In the genomic region with DNA sequence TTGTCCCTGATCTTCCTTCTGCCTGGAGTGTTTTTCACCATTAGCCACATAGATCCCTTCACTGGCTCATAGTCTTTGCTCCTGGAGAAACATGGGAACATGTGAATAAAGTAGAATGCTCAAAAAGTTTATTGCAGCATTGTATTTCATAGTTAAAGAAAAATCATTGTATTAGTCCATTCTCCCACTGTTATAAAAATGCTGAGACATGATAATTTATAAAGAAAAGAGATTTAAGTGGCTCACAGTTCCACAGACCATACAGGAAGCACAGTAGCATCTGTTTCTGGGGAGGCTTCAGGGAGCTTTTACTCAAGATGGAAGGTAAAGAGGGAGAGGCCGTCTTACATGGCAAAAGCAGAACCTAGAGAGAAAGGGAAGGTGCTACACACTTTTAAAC, we compare ENCODE assay signal across 25 cellular contexts.
DNase-seq lines count a peak whose midpoint lies in the region; ATAC-seq and TF ChIP-seq lines count a peak whose summit lies in the region.
"Had no signal": no experiment of that assay in that cellular context is flagged by ENCODE, and none has a peak within 500 bp of the region (broad histone marks: within the 10 kb centered on the region; RNA-seq: fewer than 3 reads in every experiment).

No MANE protein-coding gene starts in this region.

- H3K27ac ChIP-seq in OCI-LY7 (ENCODE audit: low read depth, low read length, poor library complexity, severe bottlenecking) (no peak overlapping the region), thymus (ENCODE audit: low read depth) (peak overlapping the region; percentile 43)
- H3K27ac ChIP-seq: C4-2B, PC-9, SJCRH30 had no signal

- intact Hi-C loops in OCI-LY7 (cut with micrococcal nuclease; ENCODE audit: unreplicated experiment), result loop anchor here (2.0 kb wide), 1 partner anchor 17 kb away; no protein-coding TSS in a partner anchor

- 79% methylated on average over 1 of the region's 1 CpG for WGBS in thymus

- DNase-seq in activated T-cell treated with anti-CD3 and anti-CD28 coated beads, Interleukin-2, amount 50 U/mL, for 72 hours, result no peak
- no peak for DNase-seq in activated T-cell treated with anti-CD3 and anti-CD28 coated beads, Interleukin-2, amount 50 U/mL, for 4 hours
- DNase-seq in stimulated activated naive CD8-positive, alpha-beta T cell treated with anti-CD3 and anti-CD28 coated beads, Interleukin-15, amount 100 ng/mL, for 72 hours, result no peak
- DNase-seq in OCI-LY7 (ENCODE audit: low spot score) (no peak), GM19240 (ENCODE audit: insufficient read length, low spot score) (no peak)
- no peak for DNase-seq in naive thymus-derived CD8-positive, alpha-beta T cell
- DNase-seq: Calu3, DMS79 treated with DMSO at 0.1 percent for 48 hours, GF-D8, Kasumi-1, MV-4-11, NCI-H1105, NCI-H1436 treated with DMSO at 0.1 percent for 48 hours, NCI-H1930, NCI-H446, NCI-H524 treated with DMSO at 0.1 percent for 48 hours, NCI-H774, PC-9, SJCRH30 had no signal

- BruUV-seq in OCI-LY7 (replicated peaks; lab: Mats Ljungman, UMichigan), result no TSS peak

- no peaks in the 10 kb centered on the region for H3K27me3 Mint-ChIP-seq in activated T-cell treated with anti-CD3 and anti-CD28 coated beads, Interleukin-2, amount 50 U/mL, for 72 hours (ENCODE audit: low read depth)
- no peaks in the 10 kb centered on the region for H3K27me3 Mint-ChIP-seq in activated T-cell treated with anti-CD3 and anti-CD28 coated beads, Interleukin-2, amount 50 U/mL, for 4 hours (ENCODE audit: low read depth)
- H3K27me3 Mint-ChIP-seq in stimulated activated naive CD8-positive, alpha-beta T cell treated with anti-CD3 and anti-CD28 coated beads, Interleukin-15, Interleukin-2, amounts not matched to agents 100 ng/mL and 50 ng/mL, for 24 hours, result no peaks in the 10 kb centered on the region
- no peaks in the 10 kb centered on the region for H3K27me3 Mint-ChIP-seq in stimulated activated naive CD8-positive, alpha-beta T cell treated with anti-CD3 and anti-CD28 coated beads, Interleukin-15, amount 100 ng/mL, for 72 hours
- peaks cover 0 to 2% (median 0%) of the 10 kb centered on the region in 5 donors for H3K27me3 Mint-ChIP-seq in naive thymus-derived CD8-positive, alpha-beta T cell

- no peak for TF ChIP-seq CTCF in OCI-LY7 (conservative IDR thresholded peaks at IDR 0.05; ENCODE audit: low read length)

- no peaks in the 10 kb centered on the region for H3K9me3 ChIP-seq in OCI-LY7 (ENCODE audit: low read length)
- H3K9me3 ChIP-seq in thymus (ENCODE audit: control insufficient read depth), result no peaks in the 10 kb centered on the region
- H3K9me3 ChIP-seq: SJCRH30 had no signal

- H3K79me2 ChIP-seq in OCI-LY7 (ENCODE audit: insufficient read depth, low read depth, low read length), result no peaks in the 10 kb centered on the region

- H3K4me1 Mint-ChIP-seq in activated T-cell treated with anti-CD3 and anti-CD28 coated beads, Interleukin-2, amount 50 U/mL, for 72 hours (ENCODE audit: low read depth), result peaks cover 47% of the 10 kb centered on the region
- H3K4me1 Mint-ChIP-seq in activated T-cell treated with anti-CD3 and anti-CD28 coated beads, Interleukin-2, amount 50 U/mL, for 4 hours (ENCODE audit: low read depth), result peaks cover 31% of the 10 kb centered on the region
- H3K4me1 Mint-ChIP-seq in stimulated activated naive CD8-positive, alpha-beta T cell treated with anti-CD3 and anti-CD28 coated beads, Interleukin-15, Interleukin-2, amounts not matched to agents 100 ng/mL and 50 ng/mL, for 24 hours (ENCODE audit: low read depth), result peaks cover 42% of the 10 kb centered on the region
- peaks cover 37% of the 10 kb centered on the region for H3K4me1 Mint-ChIP-seq in stimulated activated naive CD8-positive, alpha-beta T cell treated with anti-CD3 and anti-CD28 coated beads, Interleukin-15, amount 100 ng/mL, for 72 hours
- peaks cover 3 to 31% (median 14%) of the 10 kb centered on the region in 4 donors for H3K4me1 Mint-ChIP-seq in naive thymus-derived CD8-positive, alpha-beta T cell

- H3K36me3 ChIP-seq in OCI-LY7 (ENCODE audit: insufficient read depth, low read length) (no peaks in the 10 kb centered on the region), thymus (ENCODE audit: control insufficient read depth, insufficient read depth) (no peaks in the 10 kb centered on the region)
- H3K36me3 ChIP-seq: SJCRH30 had no signal

- no peaks in the 10 kb centered on the region for H3K36me3 Mint-ChIP-seq in activated T-cell treated with anti-CD3 and anti-CD28 coated beads, Interleukin-2, amount 50 U/mL, for 72 hours (ENCODE audit: insufficient read depth in 2 of 2)
- H3K36me3 Mint-ChIP-seq in activated T-cell treated with anti-CD3 and anti-CD28 coated beads, Interleukin-2, amount 50 U/mL, for 4 hours (ENCODE audit: insufficient read depth), result no peaks in the 10 kb centered on the region
- H3K36me3 Mint-ChIP-seq in stimulated activated naive CD8-positive, alpha-beta T cell treated with anti-CD3 and anti-CD28 coated beads, Interleukin-15, Interleukin-2, amounts not matched to agents 100 ng/mL and 50 ng/mL, for 24 hours (ENCODE audit: low read depth), result no peaks in the 10 kb centered on the region
- H3K36me3 Mint-ChIP-seq in naive thymus-derived CD8-positive, alpha-beta T cell, result no peaks in the 10 kb centered on the region

- H3K9me3 Mint-ChIP-seq in activated T-cell treated with anti-CD3 and anti-CD28 coated beads, Interleukin-2, amount 50 U/mL, for 72 hours, result no peaks in the 10 kb centered on the region
- no peaks in the 10 kb centered on the region for H3K9me3 Mint-ChIP-seq in activated T-cell treated with anti-CD3 and anti-CD28 coated beads, Interleukin-2, amount 50 U/mL, for 4 hours
- no peaks in the 10 kb centered on the region for H3K9me3 Mint-ChIP-seq in stimulated activated naive CD8-positive, alpha-beta T cell treated with anti-CD3 and anti-CD28 coated beads, Interleukin-15, Interleukin-2, amounts not matched to agents 100 ng/mL and 50 ng/mL, for 24 hours
- H3K9me3 Mint-ChIP-seq in stimulated activated naive CD8-positive, alpha-beta T cell treated with anti-CD3 and anti-CD28 coated beads, Interleukin-15, amount 100 ng/mL, for 72 hours, result no peaks in the 10 kb centered on the region
- H3K9me3 Mint-ChIP-seq in naive thymus-derived CD8-positive, alpha-beta T cell, result no peaks in the 10 kb centered on the region

- peaks cover 33% of the 10 kb centered on the region for H3K4me1 ChIP-seq in OCI-LY7 (ENCODE audit: insufficient read depth, low read length, poor library complexity, severe bottlenecking)
- H3K4me1 ChIP-seq in thymus (ENCODE audit: control insufficient read depth, insufficient read depth, low read length), result peaks cover 13% of the 10 kb centered on the region
- H3K4me1 ChIP-seq: SJCRH30 had no signal

- peak overlapping the region; percentile 79 for H3K27ac Mint-ChIP-seq in activated T-cell treated with anti-CD3 and anti-CD28 coated beads, Interleukin-2, amount 50 U/mL, for 72 hours
- peak overlapping the region; percentile 15 for H3K27ac Mint-ChIP-seq in stimulated activated naive CD8-positive, alpha-beta T cell treated with anti-CD3 and anti-CD28 coated beads, Interleukin-15, Interleukin-2, amounts not matched to agents 100 ng/mL and 50 ng/mL, for 24 hours
- H3K27ac Mint-ChIP-seq in stimulated activated naive CD8-positive, alpha-beta T cell treated with anti-CD3 and anti-CD28 coated beads, Interleukin-15, amount 100 ng/mL, for 72 hours, result peak overlapping the region in 1 of 2 donors; percentile 12
- peak overlapping the region in 3 of 10 donors; percentile 36 to 55 (median 40) for H3K27ac Mint-ChIP-seq in naive thymus-derived CD8-positive, alpha-beta T cell
- H3K27ac Mint-ChIP-seq: B cell had no signal

- no peaks in the 10 kb centered on the region for H4K20me1 ChIP-seq in OCI-LY7 (ENCODE audit: insufficient read depth, low read length)

- POLR2A ChIA-PET in OCI-LY7 (lab: Charles Lee), result interaction anchor here (1.1 to 2.2 kb wide), 6 partner anchors 9 to 18 kb away, joined by 3 to 7 read pairs (median 6); no protein-coding TSS in a partner anchor
- POLR2A ChIA-PET in naive thymus-derived CD8-positive, alpha-beta T cell (lab: Charles Lee), result interaction anchor here (0.9 to 1.1 kb wide), 2 partner anchors 637 to 652 kb away, joined by 4 read pairs; no protein-coding TSS in a partner anchor

- no peak for ATAC-seq in activated T-cell treated with anti-CD3 and anti-CD28 coated beads, Interleukin-2, amount 50 U/mL, for 72 hours (replicated peaks in 1 of 2)
- no peak for ATAC-seq in activated T-cell treated with anti-CD3 and anti-CD28 coated beads, Interleukin-2, amount 50 U/mL, for 4 hours
- no peak for ATAC-seq in stimulated activated naive CD8-positive, alpha-beta T cell treated with anti-CD3 and anti-CD28 coated beads, Interleukin-15, amount 100 ng/mL, for 72 hours
- no peak for ATAC-seq in naive thymus-derived CD8-positive, alpha-beta T cell
- ATAC-seq: K562, Right ventricle myocardium inferior had no signal

- H3K4me2 ChIP-seq in OCI-LY7 (ENCODE audit: low read length), result no peak overlapping the region
- H3K4me2 ChIP-seq: PC-9 had no signal

- peak overlapping the region; percentile 93 for H2AFZ ChIP-seq in OCI-LY7 (ENCODE audit: low read length)
- H2AFZ ChIP-seq: PC-9 had no signal

- CTCF ChIA-PET in OCI-LY7 (lab: Charles Lee; ENCODE audit: unreplicated experiment), result interaction anchor here (0.6 to 1.8 kb wide), 5 partner anchors 9 to 413 kb away, joined by 3 to 4 read pairs (median 3); no protein-coding TSS in a partner anchor

- H3K4me3 ChIP-seq in OCI-LY7 (ENCODE audit: low read depth, low read length, poor library complexity, severe bottlenecking) (no peak overlapping the region), thymus (ENCODE audit: low read length) (no peak overlapping the region)
- H3K4me3 ChIP-seq: K562, PC-9, SJCRH30 had no signal

- H3K27me3 ChIP-seq in thymus (ENCODE audit: control insufficient read depth, insufficient read depth), result no peaks in the 10 kb centered on the region

- no peaks in the 10 kb centered on the region for H3K9me2 ChIP-seq in OCI-LY7 (ENCODE audit: insufficient read depth, low read length)

- peak overlapping the region in 1 of 2 donors; percentile 54 for H3K4me3 Mint-ChIP-seq in activated T-cell treated with anti-CD3 and anti-CD28 coated beads, Interleukin-2, amount 50 U/mL, for 72 hours
- no peak overlapping the region for H3K4me3 Mint-ChIP-seq in activated T-cell treated with anti-CD3 and anti-CD28 coated beads, Interleukin-2, amount 50 U/mL, for 4 hours
- H3K4me3 Mint-ChIP-seq in stimulated activated naive CD8-positive, alpha-beta T cell treated with anti-CD3 and anti-CD28 coated beads, Interleukin-15, Interleukin-2, amounts not matched to agents 100 ng/mL and 50 ng/mL, for 24 hours, result no peak overlapping the region
- H3K4me3 Mint-ChIP-seq in stimulated activated naive CD8-positive, alpha-beta T cell treated with anti-CD3 and anti-CD28 coated beads, Interleukin-15, amount 100 ng/mL, for 72 hours, result peak overlapping the region in 1 of 2 donors; percentile 32
- no peak overlapping the region for H3K4me3 Mint-ChIP-seq in naive thymus-derived CD8-positive, alpha-beta T cell
- H3K4me3 Mint-ChIP-seq: B cell had no signal
